ENCODE assay signal across 9 cellular contexts in the genomic region with DNA sequence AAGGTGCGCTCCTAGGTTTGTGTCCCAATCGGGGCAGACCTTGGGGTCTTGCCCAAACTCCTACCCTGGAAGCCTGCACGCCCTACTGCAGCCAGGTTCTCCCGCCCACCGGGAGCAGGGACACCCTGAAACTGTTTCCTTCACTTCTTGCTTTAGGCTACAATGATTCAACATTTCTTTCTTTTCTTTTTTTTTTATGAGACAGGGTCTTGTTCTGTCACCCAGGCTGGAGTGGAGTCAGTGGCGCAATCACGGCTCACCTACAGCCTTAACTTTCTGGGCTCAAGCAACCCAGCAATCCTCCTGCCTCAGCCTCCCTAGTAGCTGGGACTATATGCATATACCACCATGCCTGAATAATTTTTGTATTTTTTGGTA.
DNase-seq lines count a peak whose midpoint lies in the region; ATAC-seq and TF ChIP-seq lines count a peak whose summit lies in the region.
"Had no signal": no experiment of that assay in that cellular context is flagged by ENCODE, and none has a peak within 500 bp of the region (broad histone marks: within the 10 kb centered on the region; RNA-seq: fewer than 3 reads in every experiment).

No MANE protein-coding gene starts in this region.

- TF ChIP-seq CTCF in chondrocyte (IDR thresholded peaks at IDR 0.05) (no peak), neural progenitor cell (IDR thresholded peaks at IDR 0.05) (no peak), GM23338 (conservative IDR thresholded peaks at IDR 0.05; ENCODE audit: low read depth in 2 of 2) (no peak)

- no peaks in the 10 kb centered on the region for H3K36me3 ChIP-seq in BLaER1
- peaks cover 15% of the 10 kb centered on the region for H3K36me3 ChIP-seq in Karpas-422 (ENCODE audit: insufficient read depth, low read length)
- no peaks in the 10 kb centered on the region for H3K36me3 ChIP-seq in neural progenitor cell
- H3K36me3 ChIP-seq in GM23338 (ENCODE audit: insufficient read depth): no peaks in the 10 kb centered on the region

- H3K9me3 Mint-ChIP-seq in chondrocyte (ENCODE audit: low read depth) (no peaks in the 10 kb centered on the region), neural progenitor cell (no peaks in the 10 kb centered on the region), GM23338 (no peaks in the 10 kb centered on the region)

- H3K4me3 Mint-ChIP-seq in chondrocyte (ENCODE audit: unreplicated experiment): peak overlapping the region; percentile 40
- H3K4me3 Mint-ChIP-seq in neural progenitor cell: no peak overlapping the region
- H3K4me3 Mint-ChIP-seq in GM23338: no peak overlapping the region

- H3K4me2 ChIP-seq in BLaER1 (no peak overlapping the region; the same call in 1 of the 2 replicates), Karpas-422 (ENCODE audit: low read depth, low read length, poor library complexity, severe bottlenecking) (peak overlapping the region; percentile 62), neural progenitor cell (no peak overlapping the region), GM23338 (no peak overlapping the region)

- H3K4me1 ChIP-seq in BLaER1 (no peaks in the 10 kb centered on the region), Karpas-422 (ENCODE audit: low read length) (peaks cover 53% of the 10 kb centered on the region), neural progenitor cell (peaks cover 30% of the 10 kb centered on the region), GM23338 (ENCODE audit: insufficient read depth) (peaks cover 22% of the 10 kb centered on the region)

- H3K36me3 Mint-ChIP-seq in chondrocyte (ENCODE audit: low read depth) (no peaks in the 10 kb centered on the region), neural progenitor cell (no peaks in the 10 kb centered on the region), GM23338 (ENCODE audit: low read depth) (no peaks in the 10 kb centered on the region)

- H3K9me3 ChIP-seq in BLaER1 (no peaks in the 10 kb centered on the region), Karpas-422 (ENCODE audit: low read length) (no peaks in the 10 kb centered on the region), neural progenitor cell (ENCODE audit: low read depth) (no peaks in the 10 kb centered on the region)

- H3K4me3 ChIP-seq in BLaER1 (no peak overlapping the region), Karpas-422 (ENCODE audit: low read length) (peak overlapping the region; percentile 18; the same call in 1 of the 2 replicates), neural progenitor cell (no peak overlapping the region), GM23338 (no peak overlapping the region)

- DNase-seq in Karpas-422 (peak; percentile 83), chondrocyte (ENCODE audit: low spot score) (no peak), neural progenitor cell (ENCODE audit: low spot score) (no peak), RPMI8226 (no peak), NCI-H2107 (lab: John Stamatoyannopoulos, UW) (no peak), GM23338 (ENCODE audit: low spot score) (no peak)
- DNase-seq: NCI-H1436 had no signal

- H4K20me1 ChIP-seq in BLaER1 (peaks cover 82% of the 10 kb centered on the region), Karpas-422 (ENCODE audit: insufficient read depth, low read depth, low read length) (no peaks in the 10 kb centered on the region; the same call in 1 of the 2 replicates), neural progenitor cell (ENCODE audit: low read depth) (no peaks in the 10 kb centered on the region), GM23338 (replicated peaks; ENCODE audit: insufficient read depth) (no peaks in the 10 kb centered on the region)

- H3K9ac ChIP-seq in BLaER1 (peak overlapping the region; percentile 42; the same call in 1 of the 2 replicates), Karpas-422 (ENCODE audit: low read length) (peak overlapping the region; percentile 75), neural progenitor cell (no peak overlapping the region)

- peaks cover 70% of the 10 kb centered on the region for H3K79me2 ChIP-seq in Karpas-422 (ENCODE audit: low read length)
- no peaks in the 10 kb centered on the region for H3K79me2 ChIP-seq in neural progenitor cell (ENCODE audit: low read depth)
- H3K79me2 ChIP-seq in GM23338 (replicated peaks; ENCODE audit: insufficient read depth): no peaks in the 10 kb centered on the region

- H3K27ac Mint-ChIP-seq in chondrocyte (ENCODE audit: unreplicated experiment): peak overlapping the region; percentile 98
- peak overlapping the region; percentile 22 for H3K27ac Mint-ChIP-seq in neural progenitor cell
- no peak overlapping the region for H3K27ac Mint-ChIP-seq in GM23338

- H3K27me3 ChIP-seq in BLaER1: no peaks in the 10 kb centered on the region
- H3K27me3 ChIP-seq in Karpas-422 (ENCODE audit: low read length): no peaks in the 10 kb centered on the region
- H3K27me3 ChIP-seq in neural progenitor cell: no peaks in the 10 kb centered on the region
- H3K27me3 ChIP-seq in GM23338 (ENCODE audit: insufficient read depth): no peaks in the 10 kb centered on the region

- H3K9me2 ChIP-seq in Karpas-422 (replicated peaks; ENCODE audit: insufficient read depth, low read length) (no peaks in the 10 kb centered on the region), GM23338 (ENCODE audit: insufficient read depth) (no peaks in the 10 kb centered on the region)

- H2AFZ ChIP-seq in Karpas-422 (ENCODE audit: low read length) (no peak overlapping the region), neural progenitor cell (replicated peaks) (no peak overlapping the region), GM23338 (no peak overlapping the region)

- H3K27ac ChIP-seq in BLaER1 (peak overlapping the region; percentile 72), Karpas-422 (ENCODE audit: low read length) (no peak overlapping the region), neural progenitor cell (no peak overlapping the region), GM23338 (ENCODE audit: low read depth) (no peak overlapping the region)

- H3K27me3 Mint-ChIP-seq in chondrocyte (ENCODE audit: low read depth) (no peaks in the 10 kb centered on the region), neural progenitor cell (ENCODE audit: insufficient read depth, low read depth) (peaks cover 8% of the 10 kb centered on the region), GM23338 (ENCODE audit: insufficient read depth, low read depth, poor library complexity) (peaks cover 14% of the 10 kb centered on the region)

- H3F3A ChIP-seq in neural progenitor cell (ENCODE audit: low read depth): no peaks in the 10 kb centered on the region
- no peaks in the 10 kb centered on the region; the same call in 1 of the 2 replicates for H3F3A ChIP-seq in GM23338 (replicated peaks; ENCODE audit: low read depth)

- ATAC-seq in GM21619 (IDR thresholded peaks at IDR 0.05; ENCODE audit: unreplicated experiment) (no peak), GM23338 (no peak)

- H3K4me1 Mint-ChIP-seq in chondrocyte (ENCODE audit: low read depth): peaks cover 57% of the 10 kb centered on the region
- H3K4me1 Mint-ChIP-seq in neural progenitor cell: peaks cover 60% of the 10 kb centered on the region
- peaks cover 67% of the 10 kb centered on the region for H3K4me1 Mint-ChIP-seq in GM23338

TF ChIP-seq in GM23338, 12 proteins besides CTCF, POLR2A, EP300 and RAD21:
- no peak for TF ChIP-seq EZH2phosphoT487 (IDR thresholded peaks at IDR 0.05; ENCODE audit: unreplicated experiment)
- no peak for TF ChIP-seq EZH2 (IDR thresholded peaks at IDR 0.05; ENCODE audit: low read depth, unreplicated experiment)
- TF ChIP-seq, protein P1, sequence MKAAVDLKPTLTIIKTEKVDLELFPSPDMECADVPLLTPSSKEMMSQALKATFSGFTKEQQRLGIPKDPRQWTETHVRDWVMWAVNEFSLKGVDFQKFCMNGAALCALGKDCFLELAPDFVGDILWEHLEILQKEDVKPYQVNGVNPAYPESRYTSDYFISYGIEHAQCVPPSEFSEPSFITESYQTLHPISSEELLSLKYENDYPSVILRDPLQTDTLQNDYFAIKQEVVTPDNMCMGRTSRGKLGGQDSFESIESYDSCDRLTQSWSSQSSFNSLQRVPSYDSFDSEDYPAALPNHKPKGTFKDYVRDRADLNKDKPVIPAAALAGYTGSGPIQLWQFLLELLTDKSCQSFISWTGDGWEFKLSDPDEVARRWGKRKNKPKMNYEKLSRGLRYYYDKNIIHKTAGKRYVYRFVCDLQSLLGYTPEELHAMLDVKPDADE (IDR thresholded peaks at IDR 0.05): no peak
- no peak for TF ChIP-seq CREB1 (CRISPR knock-in tag; IDR thresholded peaks at IDR 0.05; ENCODE audit: low read depth)
- no peak for TF ChIP-seq REST (IDR thresholded peaks at IDR 0.05; ENCODE audit: unreplicated experiment)
